Comparison of ENCODE assay signal across 8 cellular contexts in the genomic region with DNA sequence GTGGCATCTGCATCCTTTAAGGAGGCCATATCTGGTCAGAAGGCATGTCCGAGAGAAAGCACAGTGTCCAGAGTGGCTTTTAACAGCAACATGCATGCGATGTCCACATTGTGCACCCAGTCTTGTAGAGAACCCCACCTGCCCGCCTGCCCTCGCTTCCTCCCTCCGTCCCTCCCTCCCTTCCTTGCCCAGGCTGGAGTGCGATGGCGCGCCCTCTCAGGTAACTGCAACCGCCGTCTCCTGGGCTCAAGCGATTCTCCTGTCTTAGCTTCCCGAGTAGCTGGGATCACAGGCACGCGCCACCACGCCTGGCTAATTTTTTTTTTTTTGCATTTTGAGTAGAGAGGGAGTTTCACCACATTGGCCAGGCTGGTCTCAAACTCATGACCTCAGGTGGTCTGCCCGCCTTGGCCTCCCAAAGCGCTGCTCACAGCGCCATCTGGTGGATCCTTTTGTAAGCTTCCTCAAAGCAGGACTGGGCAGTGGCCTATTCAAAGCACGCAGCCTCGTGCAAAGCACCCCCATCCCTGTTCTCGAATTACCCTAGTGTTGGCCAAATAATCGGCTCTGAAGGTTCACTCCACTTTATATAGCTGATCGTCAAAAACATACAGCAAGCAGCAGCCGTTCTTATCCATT. TPM values are rescaled to one million over a fixed set of nuclear protein-coding genes. Genes with fewer than 3 reads are reported as not detected.
DNase-seq lines count a peak whose midpoint lies in the region; ATAC-seq and TF ChIP-seq lines count a peak whose summit lies in the region.

No MANE protein-coding gene starts in this region.

- in situ Hi-C loops in astrocyte of the cerebellum (cut with HindIII; ENCODE audit: low sequenced_read_pairs) = no loop called here

- ATAC-seq in upper lobe of left lung (ENCODE audit: low FRiP score in 2 of 2) = peak in 1 of 2 donors; percentile 54
- ATAC-seq in GM18505 (IDR thresholded peaks at IDR 0.05; ENCODE audit: unreplicated experiment) = no peak

- DNase-seq in NCI-H2196 (lab: John Stamatoyannopoulos, UW; ENCODE audit: unreplicated experiment) (peak; percentile 13), NCI-H2196 treated with DMSO at 0.1 percent for 48 hours (lab: John Stamatoyannopoulos, UW; ENCODE audit: unreplicated experiment) (no peak), RPMI7951 (ENCODE audit: low read depth) (peak; percentile 12), astrocyte of the cerebellum (ENCODE audit: low read depth) (peak; percentile 5), upper lobe of left lung (no peak), germinal center (ENCODE audit: low spot score) (no peak)

- H3K36me3 ChIP-seq in liver (ENCODE audit: control insufficient read depth in 4 of 4, insufficient read depth in 3 of 4, low read depth in 1 of 4, low read length in 3 of 4) (peaks cover 0 to 4% (median 0%) of the 10 kb centered on the region in 4 donors), upper lobe of left lung (peaks cover 0 to 11% (median 5%) of the 10 kb centered on the region in 4 donors)

- H3K4me3 ChIP-seq in astrocyte of the cerebellum (ENCODE audit: low read depth, low read length) = no peak overlapping the region
- no peak overlapping the region for H3K4me3 ChIP-seq in liver (ENCODE audit: low read depth in 1 of 3, low read length in 3 of 3)
- H3K4me3 ChIP-seq in upper lobe of left lung = no peak overlapping the region

- H3K9ac ChIP-seq in liver (ENCODE audit: low read depth in 1 of 2, low read length in 2 of 2) = no peak overlapping the region

- peaks cover 0 to 2% (median 0%) of the 10 kb centered on the region in 4 donors for H3K9me3 ChIP-seq in liver (ENCODE audit: control insufficient read depth in 4 of 4, low read length in 3 of 4)
- no peaks in the 10 kb centered on the region for H3K9me3 ChIP-seq in upper lobe of left lung

- H3K4me1 ChIP-seq in liver (ENCODE audit: control insufficient read depth in 4 of 4, insufficient read depth in 4 of 4, low read length in 3 of 4) (no peaks in the 10 kb centered on the region), upper lobe of left lung (no peaks in the 10 kb centered on the region)

- peak; percentile 34 for TF ChIP-seq CTCF in astrocyte of the cerebellum (IDR thresholded peaks at IDR 0.05; ENCODE audit: low read depth, low read length, missing control alignments)
- TF ChIP-seq CTCF in liver (IDR thresholded peaks at IDR 0.05; ENCODE audit: low read depth, low read length, missing input control) = peak; percentile 42
- peak; percentile 27 to 47 (median 36) for TF ChIP-seq CTCF in upper lobe of left lung (IDR thresholded peaks at IDR 0.05)

- TF ChIP-seq RAD21 in liver (IDR thresholded peaks at IDR 0.05) = peak; percentile 65 to 80

- H3K27ac ChIP-seq in liver (ENCODE audit: low read depth in 1 of 2, low read length in 2 of 2) = no peak overlapping the region
- no peak overlapping the region for H3K27ac ChIP-seq in upper lobe of left lung

- TF ChIP-seq POLR2A in upper lobe of left lung (IDR thresholded peaks at IDR 0.05) (no peak), GM18505 (IDR thresholded peaks at IDR 0.05; ENCODE audit: borderline replicate concordance, extremely low read depth, insufficient read depth, insufficient read length) (no peak)

- TF ChIP-seq EP300 in upper lobe of left lung (IDR thresholded peaks at IDR 0.05) = no peak

- H3K27me3 ChIP-seq in liver (ENCODE audit: control insufficient read depth in 4 of 4, insufficient read depth in 4 of 4, low read length in 3 of 4) (no peaks in the 10 kb centered on the region), upper lobe of left lung (no peaks in the 10 kb centered on the region)

- 81% methylated on average over 24 of the region's 24 CpGs for WGBS in liver
- WGBS in upper lobe of left lung, 2 donors = 74 to 94% methylated on average over 18 to 24 of the region's 24 CpGs

TF ChIP-seq in liver, 16 proteins besides CTCF, POLR2A, EP300 and RAD21:
- TF ChIP-seq TAF1 (conservative IDR thresholded peaks at IDR 0.05) = no peak
- no peak for TF ChIP-seq REST (IDR thresholded peaks at IDR 0.05)
- no peak for TF ChIP-seq GABPA (IDR thresholded peaks at IDR 0.05 in 1 of 2, conservative IDR thresholded peaks at IDR 0.05 in 1 of 2)
- TF ChIP-seq, protein P1, sequence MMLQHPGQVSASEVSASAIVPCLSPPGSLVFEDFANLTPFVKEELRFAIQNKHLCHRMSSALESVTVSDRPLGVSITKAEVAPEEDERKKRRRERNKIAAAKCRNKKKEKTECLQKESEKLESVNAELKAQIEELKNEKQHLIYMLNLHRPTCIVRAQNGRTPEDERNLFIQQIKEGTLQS (IDR thresholded peaks at IDR 0.05) = no peak
- no peak for TF ChIP-seq HNF4A (conservative IDR thresholded peaks at IDR 0.05)
- TF ChIP-seq JUND (IDR thresholded peaks at IDR 0.05) = no peak
- no peak for TF ChIP-seq SP1 (IDR thresholded peaks at IDR 0.05)
- TF ChIP-seq, protein P2, sequence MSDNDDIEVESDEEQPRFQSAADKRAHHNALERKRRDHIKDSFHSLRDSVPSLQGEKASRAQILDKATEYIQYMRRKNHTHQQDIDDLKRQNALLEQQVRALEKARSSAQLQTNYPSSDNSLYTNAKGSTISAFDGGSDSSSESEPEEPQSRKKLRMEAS (IDR thresholded peaks at IDR 0.05) = no peak
- TF ChIP-seq EGR1 (IDR thresholded peaks at IDR 0.05; ENCODE audit: low read depth in 2 of 2) = no peak
- TF ChIP-seq FOXA2 (IDR thresholded peaks at IDR 0.05) = no peak

RNA-seq across cellular contexts. Expression of gene BRCC3, which starts 15.0 kb away (rescaled TPM):
- 9.3 and 12.9 TPM in 2 replicates for total RNA-seq in RPMI7951 (2014; rRNA removed; shearing (Covaris generic))
- total RNA-seq in liver (10 to 100 TPM in 1 of 2 donors, 1 to 10 TPM in 1; 7.8 to 10.9 TPM), upper lobe of left lung (10 to 100 TPM; 11.6 to 21.0 (median 16.1) TPM)
- 10 to 100 TPM in 1 of 2 donors, 1 to 10 TPM in 1; 9.3 to 12.2 TPM for polyA plus RNA-seq in liver

RNA-seq across cellular contexts. Expression of gene CMC4, which starts 15.4 kb away (rescaled TPM):
- 22.7 and 23.6 TPM in 2 replicates for total RNA-seq in RPMI7951 (2014; rRNA removed; shearing (Covaris generic))
- total RNA-seq in liver (1 to 10 TPM; 4.2 to 4.9 TPM), upper lobe of left lung (10 to 100 TPM in 2 of 6 donors, 1 to 10 TPM in 4; 4.4 to 14.9 (median 7.8) TPM)
- 10 to 100 TPM; 15.9 to 17.3 TPM for polyA plus RNA-seq in liver

RNA-seq across cellular contexts. Expression of gene MTCP1, which starts 15.4 kb away (rescaled TPM):
- 2.3 TPM in 2 replicates for total RNA-seq in RPMI7951 (2014; rRNA removed; shearing (Covaris generic))
- 1 to 10 TPM; 2.2 to 2.8 TPM for total RNA-seq in liver
- polyA plus RNA-seq in liver = 1 to 10 TPM; 7.7 to 10.0 TPM
- 10 to 100 TPM in 2 of 6 donors, 1 to 10 TPM in 4; 3.4 to 12.3 (median 8.0) TPM for total RNA-seq in upper lobe of left lung

RNA-seq across cellular contexts. Expression of gene FUNDC2, which starts 59.7 kb away (rescaled TPM):
- total RNA-seq in RPMI7951 (2014; rRNA removed; shearing (Covaris generic)) = 57.1 and 71.6 TPM in 2 replicates
- total RNA-seq in liver (10 to 100 TPM; 19.4 to 23.3 TPM), upper lobe of left lung (10 to 100 TPM; 18.3 to 93.9 (median 50.2) TPM)
- 10 to 100 TPM; 58.3 to 79.8 TPM for polyA plus RNA-seq in liver

Comparison
In these comparisons a context has a peak if more than half of its experiments do, and no peak if none do; other contexts are left out.
1. DNase-seq: peak in NCI-H2196 (single experiment), RPMI7951 (single experiment) and astrocyte of the cerebellum (single experiment); none in NCI-H2196 treated with DMSO at 0.1 percent for 48 hours (single experiment), upper lobe of left lung (0 of 2) and germinal center (single experiment).
2. Peak in every context shown above with its lines, with median percentiles within 50 percentile points of each other: CTCF ChIP-seq.